In genomic region chr3:37863552-37863865, GRCh38 we compare ENCODE assay signal across 10 cellular contexts. TPM values are rescaled to one million over a fixed set of nuclear protein-coding genes. Genes with fewer than 3 reads are reported as not detected.
DNase-seq lines count a peak whose midpoint lies in the region; ATAC-seq and TF ChIP-seq lines count a peak whose summit lies in the region.
"Had no signal": no experiment of that assay in that cellular context is flagged by ENCODE, and none has a peak within 500 bp of the region (broad histone marks: within the 10 kb centered on the region; RNA-seq: fewer than 3 reads in every experiment).

No MANE protein-coding gene starts in this region.

- H3K4me3 ChIP-seq in Caco-2 (ENCODE audit: low read depth, low read length) (no peak overlapping the region), WI38 (ENCODE audit: low read depth, low read length) (peak overlapping the region; percentile 71), foreskin fibroblast (ENCODE audit: low read depth in 1 of 2, low read length in 2 of 2) (peak overlapping the region; percentile 81 to 98)

- POLR2A ChIA-PET in Caco-2 (lab: Charles Lee), result no interaction called here

- DNase-seq in Caco-2, result no peak
- DNase-seq in foreskin fibroblast, result no peak
- peak; percentile 27 for DNase-seq in retina
- DNase-seq in T-helper 1 cell, result no peak
- DNase-seq in kidney tubule cell (ENCODE audit: low spot score), result no peak
- DNase-seq in NCI-H1048 (lab: John Stamatoyannopoulos, UW), result no peak
- DNase-seq: activated T-cell treated with anti-CD3 and anti-CD28 coated beads, Interleukin-2, amount 50 U/mL, for 4 hours; KBM-7 had no signal

- no peaks in the 10 kb centered on the region for H3K9me3 ChIP-seq in Caco-2

- H3K4me1 ChIP-seq in Caco-2, result peaks cover 42% of the 10 kb centered on the region

- CTCF ChIA-PET in Caco-2 (lab: Charles Lee), result interaction anchor here (0.6 to 1.3 kb wide), 5 partner anchors 104 to 799 kb away, joined by 3 to 4 read pairs (median 3); no protein-coding TSS in a partner anchor

- H3K27ac Mint-ChIP-seq in Caco-2 (ENCODE audit: unreplicated experiment), result peak overlapping the region; percentile 56

- TF ChIP-seq CTCF in Caco-2 (IDR thresholded peaks at IDR 0.05; ENCODE audit: insufficient read depth in 1 of 2, low read depth in 1 of 2, low read length in 1 of 2, severe bottlenecking in 1 of 2, unreplicated experiment in 1 of 2), result no peak
- no peak for TF ChIP-seq CTCF in WI38 (IDR thresholded peaks at IDR 0.05; ENCODE audit: low read depth, low read length)
- no peak for TF ChIP-seq CTCF in foreskin fibroblast (IDR thresholded peaks at IDR 0.05; ENCODE audit: low read depth, low read length)

- H3K36me3 Mint-ChIP-seq in Caco-2 (ENCODE audit: insufficient read depth, unreplicated experiment), result peaks cover 14% of the 10 kb centered on the region

- intact Hi-C loops in Caco-2 (cut with micrococcal nuclease; ENCODE audit: unreplicated experiment), result no loop called here

- H3K4me1 Mint-ChIP-seq in Caco-2 (ENCODE audit: low read depth, unreplicated experiment), result peaks cover 27% of the 10 kb centered on the region

- H3K36me3 ChIP-seq in Caco-2 (ENCODE audit: control insufficient read depth, insufficient read depth, low read length), result no peaks in the 10 kb centered on the region

- peak overlapping the region; percentile 91 for H3K4me3 Mint-ChIP-seq in Caco-2 (ENCODE audit: unreplicated experiment)

- BruUV-seq in Caco-2 (replicated peaks; lab: Mats Ljungman, UMichigan), result no TSS peak

- ATAC-seq in HG03025 (IDR thresholded peaks at IDR 0.05; ENCODE audit: low FRiP score, unreplicated experiment), result no peak
- ATAC-seq: activated T-cell treated with anti-CD3 and anti-CD28 coated beads, Interleukin-2, amount 50 U/mL, for 4 hours had no signal

- H3K27me3 Mint-ChIP-seq in Caco-2 (ENCODE audit: insufficient read depth, unreplicated experiment), result no peaks in the 10 kb centered on the region

- H3K27me3 ChIP-seq in Caco-2 (replicated peaks; ENCODE audit: control insufficient read depth, insufficient read depth, low read length), result no peaks in the 10 kb centered on the region

- no peaks in the 10 kb centered on the region for H3K9me3 Mint-ChIP-seq in Caco-2 (ENCODE audit: unreplicated experiment)
- H3K9me3 Mint-ChIP-seq: activated T-cell treated with anti-CD3 and anti-CD28 coated beads, Interleukin-2, amount 50 U/mL, for 4 hours had no signal

RNA-seq across cellular contexts. Expression of gene CTDSPL, which starts 1.8 kb away (rescaled TPM):
- 56.5 and 60.9 TPM in 2 replicates for total RNA-seq in Caco-2 (2022)
